15 cellular contexts compared by ENCODE assay signal in the genomic region with DNA sequence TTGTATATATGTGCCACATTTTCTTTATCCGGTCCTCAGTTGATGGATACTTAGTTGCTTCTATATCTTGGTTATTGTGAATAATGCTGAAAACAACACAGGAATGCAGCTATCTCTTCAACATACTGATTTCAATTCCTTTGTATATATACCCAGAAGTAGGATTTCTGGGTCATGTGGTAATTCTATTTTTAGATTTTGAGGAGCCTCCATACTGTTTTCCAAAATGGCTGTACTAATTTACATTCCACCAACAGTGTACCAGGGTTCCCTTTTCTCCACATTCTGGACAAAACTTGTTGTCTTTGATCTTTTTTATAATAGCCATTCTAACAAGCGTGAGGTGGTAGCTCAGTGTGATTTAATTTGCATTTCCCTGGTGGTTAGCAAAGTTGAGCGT. TPM values are rescaled to one million over a fixed set of nuclear protein-coding genes. Genes with fewer than 3 reads are reported as not detected.
DNase-seq lines count a peak whose midpoint lies in the region; ATAC-seq and TF ChIP-seq lines count a peak whose summit lies in the region.
"Had no signal": no experiment of that assay in that cellular context is flagged by ENCODE, and none has a peak within 500 bp of the region (broad histone marks: within the 10 kb centered on the region; RNA-seq: fewer than 3 reads in every experiment).

No MANE protein-coding gene starts in this region.

- no peak overlapping the region for H3K27ac Mint-ChIP-seq in stimulated activated naive CD8-positive, alpha-beta T cell treated with anti-CD3 and anti-CD28 coated beads, Interleukin-15, amount 100 ng/mL, for 72 hours

- peaks cover 16% of the 10 kb centered on the region; the same call in 1 of the 2 replicates for H3K79me2 ChIP-seq in OCI-LY7 (ENCODE audit: insufficient read depth, low read depth, low read length)
- peaks cover 22% of the 10 kb centered on the region for H3K79me2 ChIP-seq in hepatocyte

- H3K4me2 ChIP-seq in OCI-LY7 (ENCODE audit: low read length) (peak overlapping the region; percentile 96), hepatocyte (peak overlapping the region; percentile 82)

- H3K4me3 ChIP-seq in heart left ventricle (no peak overlapping the region), OCI-LY7 (ENCODE audit: low read depth, low read length, poor library complexity, severe bottlenecking) (peak overlapping the region; percentile 76), hepatocyte (no peak overlapping the region), testis (no peak overlapping the region)

- H3K36me3 ChIP-seq in heart left ventricle = peaks cover 0 to 18% (median 7%) of the 10 kb centered on the region in 9 donors
- peaks cover 11% of the 10 kb centered on the region for H3K36me3 ChIP-seq in OCI-LY7 (ENCODE audit: insufficient read depth, low read length)
- H3K36me3 ChIP-seq in hepatocyte (replicated peaks; ENCODE audit: insufficient read depth, low read depth) = no peaks in the 10 kb centered on the region
- H3K36me3 ChIP-seq in testis (ENCODE audit: low read depth, missing control alignments) = no peaks in the 10 kb centered on the region

- 93 to 98% (median 98%) methylated on average over 3 of the region's 3 CpGs for WGBS in heart left ventricle, 4 donors
- WGBS in hepatocyte (ENCODE audit: low lambda C conversion rate, missing lambda C conversion rate) = 96% methylated on average over 3 of the region's 3 CpGs
- WGBS in testis, 2 donors = 51 to 67% methylated on average over 3 of the region's 3 CpGs

- POLR2A ChIA-PET in OCI-LY7 (lab: Charles Lee) = interaction anchor here (2.5 to 2.8 kb wide), 2 partner anchors 18 to 39 kb away, joined by 6 to 26 read pairs; a partner anchor contains a TSS

- no peak for TF ChIP-seq CTCF in heart left ventricle (IDR thresholded peaks at IDR 0.05)
- TF ChIP-seq CTCF in OCI-LY7 (conservative IDR thresholded peaks at IDR 0.05; ENCODE audit: low read length) = no peak
- TF ChIP-seq CTCF in hepatocyte (IDR thresholded peaks at IDR 0.05; ENCODE audit: poor library complexity) = no peak
- no peak for TF ChIP-seq CTCF in testis (IDR thresholded peaks at IDR 0.05)

- ATAC-seq in heart left ventricle (no peak), Right ventricle myocardium inferior (no peak), left colon (no peak)
- ATAC-seq in stimulated activated naive CD8-positive, alpha-beta T cell treated with anti-CD3 and anti-CD28 coated beads, Interleukin-15, amount 100 ng/mL, for 72 hours = no peak
- ATAC-seq: SK-N-SH treated with all-trans-retinoic acid at 6 μM for 48 hours had no signal

- H3K9me2 ChIP-seq in OCI-LY7 (ENCODE audit: insufficient read depth, low read length) (no peaks in the 10 kb centered on the region), hepatocyte (replicated peaks; ENCODE audit: insufficient read depth) (no peaks in the 10 kb centered on the region)

- H3K4me3 Mint-ChIP-seq in stimulated activated naive CD8-positive, alpha-beta T cell treated with anti-CD3 and anti-CD28 coated beads, Interleukin-15, amount 100 ng/mL, for 72 hours = peak overlapping the region; percentile 43 to 75
- H3K4me3 Mint-ChIP-seq: CD14-positive monocyte had no signal

- H3K27me3 ChIP-seq in heart left ventricle = no peaks in the 10 kb centered on the region
- no peaks in the 10 kb centered on the region for H3K27me3 ChIP-seq in hepatocyte
- no peaks in the 10 kb centered on the region for H3K27me3 ChIP-seq in testis

- DNase-seq in heart left ventricle (no peak), Right ventricle myocardium inferior (ENCODE audit: missing footprints) (no peak), OCI-LY7 (ENCODE audit: low spot score) (no peak), hepatocyte (ENCODE audit: low spot score) (no peak), left colon (no peak), testis (no peak), GM19240 (ENCODE audit: insufficient read length, low spot score) (no peak)
- DNase-seq in stimulated activated naive CD8-positive, alpha-beta T cell treated with anti-CD3 and anti-CD28 coated beads, Interleukin-15, amount 100 ng/mL, for 72 hours = no peak
- DNase-seq: cortex of kidney; GF-D8; NCI-H2171 treated with DMSO at 0.1 percent for 48 hours; retina; stimulated activated naive CD4-positive, alpha-beta T cell had no signal

- peaks cover 29% of the 10 kb centered on the region for H3K4me1 Mint-ChIP-seq in stimulated activated naive CD8-positive, alpha-beta T cell treated with anti-CD3 and anti-CD28 coated beads, Interleukin-15, amount 100 ng/mL, for 72 hours

- intact Hi-C loops in heart left ventricle (cut with DNase I) (loop anchor here in 5 of 10 donors (5.0 to 10.0 kb wide), 3 partner anchors 36 to 239 kb away; a partner anchor contains a TSS), Right ventricle myocardium inferior (cut with DNase I) (loop anchor here (5.0 kb wide), 4 partner anchors 36 to 244 kb away; a partner anchor contains a TSS), OCI-LY7 (cut with micrococcal nuclease; ENCODE audit: unreplicated experiment) (loop anchor here (5.0 kb wide), 1 partner anchor 219 kb away; no protein-coding TSS in a partner anchor), left colon (cut with DNase I, micrococcal nuclease) (no loop called here), testis (cut with DNase I; ENCODE audit: low total_unique reads) (no loop called here)

- peaks cover 0 to 4% (median 0%) of the 10 kb centered on the region in 12 donors for H3K9me3 ChIP-seq in heart left ventricle
- peaks cover 18% of the 10 kb centered on the region for H3K9me3 ChIP-seq in OCI-LY7 (ENCODE audit: low read length)
- H3K9me3 ChIP-seq in hepatocyte (ENCODE audit: low read depth) = no peaks in the 10 kb centered on the region
- H3K9me3 ChIP-seq in testis = no peaks in the 10 kb centered on the region

- H3K4me1 ChIP-seq in heart left ventricle = peaks cover 0 to 37% (median 15%) of the 10 kb centered on the region in 12 donors
- peaks cover 23% of the 10 kb centered on the region for H3K4me1 ChIP-seq in OCI-LY7 (ENCODE audit: insufficient read depth, low read length, poor library complexity, severe bottlenecking)
- peaks cover 10% of the 10 kb centered on the region for H3K4me1 ChIP-seq in hepatocyte (ENCODE audit: insufficient read depth)
- peaks cover 9% of the 10 kb centered on the region for H3K4me1 ChIP-seq in testis

- H2AFZ ChIP-seq in OCI-LY7 (ENCODE audit: low read length) = no peak overlapping the region
- H2AFZ ChIP-seq in hepatocyte = no peak overlapping the region

- no TSS peak for BruUV-seq in OCI-LY7 (replicated peaks; lab: Mats Ljungman, UMichigan)

- TF ChIP-seq POLR2A in heart left ventricle (IDR thresholded peaks at IDR 0.05) = no peak
- TF ChIP-seq POLR2A in testis (IDR thresholded peaks at IDR 0.05) = no peak

- H3K27ac ChIP-seq in heart left ventricle (peak overlapping the region in 10 of 12 donors; percentile 95 to 100 (median 98)), OCI-LY7 (ENCODE audit: low read depth, low read length, poor library complexity, severe bottlenecking) (no peak overlapping the region), hepatocyte (peak overlapping the region; percentile 98), testis (no peak overlapping the region)

- CTCF ChIA-PET in OCI-LY7 (lab: Charles Lee; ENCODE audit: unreplicated experiment) = no interaction called here

- no peaks in the 10 kb centered on the region for H4K20me1 ChIP-seq in OCI-LY7 (ENCODE audit: insufficient read depth, low read length)
- H4K20me1 ChIP-seq in hepatocyte (ENCODE audit: insufficient read depth, poor library complexity, severe bottlenecking) = no peaks in the 10 kb centered on the region

- no peaks in the 10 kb centered on the region for H3K9me3 Mint-ChIP-seq in stimulated activated naive CD8-positive, alpha-beta T cell treated with anti-CD3 and anti-CD28 coated beads, Interleukin-15, amount 100 ng/mL, for 72 hours

- no peaks in the 10 kb centered on the region for H3K27me3 Mint-ChIP-seq in stimulated activated naive CD8-positive, alpha-beta T cell treated with anti-CD3 and anti-CD28 coated beads, Interleukin-15, amount 100 ng/mL, for 72 hours

RNA-seq across cellular contexts. Expression of a gene that starts 1.6 kb away (rescaled TPM):
- total RNA-seq in heart left ventricle (10 to 100 TPM; 29.5 to 60.0 (median 41.4) TPM), Right ventricle myocardium inferior (50.8 TPM), OCI-LY7 (2022) (23.6 and 30.5 TPM in 2 replicates), hepatocyte (12.8 and 12.9 TPM in 2 replicates), left colon (10 to 100 TPM; 13.0 to 16.5 TPM), testis (10 to 100 TPM; 15.7 to 22.1 TPM)
- polyA plus RNA-seq in heart left ventricle (10 to 100 TPM; 13.1 to 20.3 TPM), hepatocyte (8.5 and 8.6 TPM in 2 replicates), testis (ENCODE audit: insufficient read depth, low read depth, low replicate concordance) (11.2 TPM)
- total RNA-seq in OCI-LY7 (2014; rRNA removed; shearing (Covaris generic)) = 13.5 and 17.6 TPM in 2 replicates

RNA-seq across cellular contexts. Expression of a gene that starts 39.1 kb away (rescaled TPM):
- total RNA-seq in heart left ventricle (100 to 1,000 TPM in 1 of 9 donors, 10 to 100 TPM in 8; 38.6 to 118 (median 47.8) TPM), Right ventricle myocardium inferior (50.7 TPM), OCI-LY7 (2022) (91.0 and 103 TPM in 2 replicates), hepatocyte (84.1 and 84.3 TPM in 2 replicates), left colon (10 to 100 TPM; 49.5 to 55.6 TPM), testis (10 to 100 TPM; 87.6 to 92.9 TPM)
- polyA plus RNA-seq in heart left ventricle (100 to 1,000 TPM in 1 of 2 donors, 10 to 100 TPM in 1; 59.7 to 124 TPM), hepatocyte (96.8 and 116 TPM in 2 replicates), testis (ENCODE audit: insufficient read depth, low read depth, low replicate concordance) (74.4 TPM)
- 67.5 and 92.4 TPM in 2 replicates for total RNA-seq in OCI-LY7 (2014; rRNA removed; shearing (Covaris generic))

Comparison
In these comparisons a context has a peak if more than half of its experiments do, and no peak if none do; other contexts are left out.
1. H3K27ac ChIP-seq: peak in heart left ventricle (10 of 12) and hepatocyte (single experiment); none in OCI-LY7 (single experiment) and testis (0 of 2).
2. intact Hi-C loops: an anchor here in Right ventricle myocardium inferior (5.0 kb wide) and OCI-LY7 (5.0 kb wide); none called in left colon and testis.